In the genomic region with DNA sequence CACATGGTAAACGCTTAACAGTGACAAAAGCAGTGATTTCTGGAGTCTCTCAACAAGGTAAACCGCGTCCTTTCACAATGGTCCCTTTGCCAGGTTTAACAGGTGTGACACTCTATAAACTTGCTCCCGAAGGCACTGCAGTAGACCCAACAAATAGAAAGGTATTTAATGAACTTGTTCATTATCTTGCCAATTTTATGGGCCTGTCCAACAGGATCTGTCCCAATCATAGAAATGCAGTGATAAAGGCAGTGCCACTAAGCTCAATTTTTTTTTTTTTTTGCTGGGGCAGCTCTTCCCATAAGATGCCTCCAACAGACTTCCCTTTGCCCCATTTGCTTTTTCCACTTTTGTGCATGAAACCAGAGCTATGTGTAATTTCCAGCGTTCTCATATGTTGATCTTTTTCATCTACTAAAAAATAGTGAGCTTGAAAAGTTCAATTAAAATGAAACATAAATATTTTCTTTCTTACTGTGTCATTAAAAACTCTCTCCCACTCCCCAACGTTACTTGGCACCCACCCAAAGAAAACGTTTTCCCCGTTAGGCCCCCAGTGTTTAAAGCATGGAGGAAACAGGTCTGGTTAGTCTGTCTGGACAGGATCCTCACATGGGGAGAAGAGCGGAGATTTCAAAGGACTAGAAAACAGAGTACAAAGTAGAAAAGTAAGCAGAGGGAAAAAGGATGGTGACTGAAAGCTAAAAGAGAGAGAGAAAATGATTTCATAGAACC, we compare ENCODE assay signal across 16 cellular contexts.
"Had no signal": no experiment of that assay in that cellular context is flagged by ENCODE, and none has a peak within 500 bp of the region (broad histone marks: within the 10 kb centered on the region; RNA-seq: fewer than 3 reads in every experiment).

No MANE protein-coding gene starts in this region.

- DNase-seq: KBM-7, MM.1S, NCI-H1092 treated with DMSO at 0.1 percent for 48 hours, NCI-H1436, NCI-H187, NCI-H2029, NCI-H2081 treated with DMSO at 0.1 percent for 48 hours, NCI-H2171 treated with DMSO at 0.1 percent for 48 hours, NCI-H345, NCI-H446 treated with DMSO at 0.1 percent for 48 hours, NCI-H510A treated with DMSO at 0.1 percent for 48 hours, NCI-H526, NCI-H774, Right ventricle myocardium superior, RPMI8226, SIG-M5 had no signal
